In genomic region chr4:26579169-26579568, GRCh38 we compare ENCODE assay signal across 27 cellular contexts.
"Had no signal": no experiment of that assay in that cellular context is flagged by ENCODE, and none has a peak within 500 bp of the region (broad histone marks: within the 10 kb centered on the region; RNA-seq: fewer than 3 reads in every experiment).

No MANE protein-coding gene starts in this region.

- H3K4me3 ChIP-seq: stomach, suprapubic skin, testis, thoracic aorta, thyroid gland, tibial artery, tibial nerve, transverse colon, upper lobe of left lung, upper lobe of right lung, uterus, vagina had no signal

- FAIRE-seq: urothelium cell line had no signal

- H3K9me3 ChIP-seq: stomach, suprapubic skin, testis, thoracic aorta, thyroid gland, tibial artery, tibial nerve, transverse colon, upper lobe of left lung, upper lobe of right lung, uterus, vagina had no signal

- H3K4me1 ChIP-seq: testis, upper lobe of left lung, upper lobe of right lung, uterus, vagina had no signal

- H3K27me3 ChIP-seq: stomach, suprapubic skin, testis, thyroid gland, tibial artery, tibial nerve, transverse colon, upper lobe of left lung, upper lobe of right lung, uterus, vagina had no signal

- H3K36me3 ChIP-seq: stomach, suprapubic skin, thoracic aorta, thyroid gland, tibial artery, tibial nerve, transverse colon, upper lobe of left lung, upper lobe of right lung, uterus, vagina had no signal

- DNase-seq: stimulated activated CD4-positive, alpha-beta T cell treated with anti-CD3 and anti-CD28 coated beads, Interleukin-2, amount 100 ng/mL, for 48 hours; stimulated activated CD4-positive, alpha-beta T cell treated with anti-CD3 and anti-CD28 coated beads, Interleukin-4, amount 100 ng/mL, for 1 hour; stimulated activated CD4-positive, alpha-beta T cell treated with anti-CD3 and anti-CD28 coated beads, Interleukin-4, amount 100 ng/mL, for 24 hours; stimulated activated CD4-positive, alpha-beta T cell treated with anti-CD3 and anti-CD28 coated beads, Interleukin-4, amount 100 ng/mL, for 4 hours; stimulated activated CD8-positive, alpha-beta memory T cell treated with anti-CD3 and anti-CD28 coated beads, Interleukin-4, amount 100 ng/mL, for 48 hours; stimulated activated naive B cell treated with anti-CD40 and anti-IgM and Interleukin-4, amounts not matched to agents 10 μg/mL and 1 μg/mL and 100 μg/mL, for 72 hours; stimulated activated naive CD4-positive, alpha-beta T cell; stimulated activated naive CD4-positive, alpha-beta T cell treated with Interleukin-2 at 50 U/mL for 16 hours; stimulated activated naive CD8-positive, alpha-beta T cell treated with anti-CD3 and anti-CD28 coated beads, Interleukin-15, amount 100 ng/mL, for 72 hours; stimulated activated naive CD8-positive, alpha-beta T cell treated with anti-CD3 and anti-CD28 coated beads, Interleukin-15, Interleukin-2, amounts not matched to agents 100 U/mL and 50 U/mL, for 24 hours; stomach; substantia nigra; testis; thyroid gland; tibial artery; transverse colon; trophoblast cell; upper lobe of left lung; upper lobe of right lung; uterus had no signal

- ATAC-seq: stimulated activated effector memory CD8-positive, alpha-beta T cell treated with anti-CD3 and anti-CD28 coated beads, Interleukin-12 subunit alpha, Interleukin-12 subunit beta, amount 100 ng/mL, for 72 hours; stimulated activated memory B cell treated with anti-CD40 and anti-IgM and Interleukin-4, amounts not matched to agents 10 μg/mL and 1 μg/mL and 100 μg/mL, for 72 hours; stimulated activated naive B cell treated with anti-CD40 and anti-IgM and Interleukin-4, amounts not matched to agents 10 μg/mL and 1 μg/mL and 100 μg/mL, for 72 hours; stimulated activated naive CD8-positive, alpha-beta T cell treated with anti-CD3 and anti-CD28 coated beads, Interleukin-15, amount 100 ng/mL, for 72 hours; stimulated activated naive CD8-positive, alpha-beta T cell treated with anti-CD3 and anti-CD28 coated beads, Interleukin-15, Interleukin-2, amounts not matched to agents 100 U/mL and 50 U/mL, for 24 hours; upper lobe of right lung had no signal

- H3K27ac ChIP-seq: stomach, suprapubic skin, testis, thoracic aorta, thyroid gland, tibial artery, tibial nerve, transverse colon, upper lobe of left lung, upper lobe of right lung, uterus, vagina had no signal
